In the genomic region with DNA sequence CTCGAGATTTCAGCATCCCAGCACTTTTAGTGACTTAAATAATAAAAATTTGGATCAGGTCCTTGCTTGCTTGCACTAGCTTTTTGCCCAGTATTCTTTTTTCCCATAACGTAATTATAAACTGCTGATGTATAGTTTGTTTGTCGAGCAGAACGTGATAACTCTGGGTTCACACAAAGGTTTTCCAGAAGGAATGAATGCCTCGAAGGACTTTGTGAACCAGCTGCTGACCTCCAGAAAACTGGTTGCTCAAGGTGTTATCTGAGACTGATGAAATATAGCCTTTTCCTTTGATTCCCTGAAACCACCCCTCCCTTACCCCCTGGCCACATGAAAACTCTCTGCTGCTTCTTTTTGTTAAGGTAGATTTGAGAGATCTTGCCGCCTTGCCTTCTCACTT, we compare ENCODE assay signal across 22 cellular contexts.
DNase-seq lines count a peak whose midpoint lies in the region; ATAC-seq, FAIRE-seq and TF ChIP-seq lines count a peak whose summit lies in the region.
"Had no signal": no experiment of that assay in that cellular context is flagged by ENCODE, and none has a peak within 500 bp of the region (broad histone marks: within the 10 kb centered on the region; RNA-seq: fewer than 3 reads in every experiment).

No MANE protein-coding gene starts in this region.

- H3K4me3 ChIP-seq in bronchial epithelial cell (ENCODE audit: low read depth, low read length), result no peak overlapping the region
- H3K4me3 ChIP-seq in keratinocyte (ENCODE audit: control insufficient read depth in 2 of 3, extremely low read depth in 1 of 3, insufficient read depth in 2 of 3, low read depth in 1 of 3, low read length in 3 of 3), result no peak overlapping the region
- H3K4me3 ChIP-seq: GM12878, SJCRH30 had no signal

- CTCF ChIA-PET in activated naive CD4-positive, alpha-beta T cell treated with anti-CD3 and anti-CD28 coated beads, Interleukin-2, amount 10 ng/mL, durations not matched to agents 7 days and 5 days (lab: Charles Lee), result no interaction called here

- no peak overlapping the region for H3K9ac ChIP-seq in keratinocyte (ENCODE audit: control insufficient read depth, extremely low read depth, insufficient read depth, low read length)

- no peaks in the 10 kb centered on the region for H3K4me1 Mint-ChIP-seq in activated naive CD4-positive, alpha-beta T cell treated with anti-CD3 and anti-CD28 coated beads, Interleukin-2, amount 50 U/mL, for 24 hours
- H3K4me1 Mint-ChIP-seq in activated naive CD4-positive, alpha-beta T cell treated with anti-CD3 and anti-CD28 coated beads, Interleukin-2, amount 10 ng/mL, durations not matched to agents 7 days and 5 days, result no peaks in the 10 kb centered on the region
- H3K4me1 Mint-ChIP-seq: CD4-positive, alpha-beta memory T cell; IgD-negative memory B cell had no signal

- no peaks in the 10 kb centered on the region for H3K27me3 Mint-ChIP-seq in activated naive CD4-positive, alpha-beta T cell treated with anti-CD3 and anti-CD28 coated beads, Interleukin-2, amount 50 U/mL, for 24 hours
- no peaks in the 10 kb centered on the region for H3K27me3 Mint-ChIP-seq in activated naive CD4-positive, alpha-beta T cell treated with anti-CD3 and anti-CD28 coated beads, Interleukin-2, amount 10 ng/mL, durations not matched to agents 7 days and 5 days
- H3K27me3 Mint-ChIP-seq: IgD-negative memory B cell had no signal

- H3K27ac Mint-ChIP-seq in activated naive CD4-positive, alpha-beta T cell treated with anti-CD3 and anti-CD28 coated beads, Interleukin-2, amount 50 U/mL, for 24 hours, result peak overlapping the region; percentile 66
- no peak overlapping the region for H3K27ac Mint-ChIP-seq in activated naive CD4-positive, alpha-beta T cell treated with anti-CD3 and anti-CD28 coated beads, Interleukin-2, amount 10 ng/mL, durations not matched to agents 7 days and 5 days
- H3K27ac Mint-ChIP-seq: CD4-positive, alpha-beta memory T cell; IgD-negative memory B cell had no signal

- no peaks in the 10 kb centered on the region for H3K4me1 ChIP-seq in keratinocyte (ENCODE audit: control insufficient read depth, extremely low read depth, insufficient read depth, low read length)
- H3K4me1 ChIP-seq: BE2C, SJCRH30 had no signal

- TF ChIP-seq CTCF in bronchial epithelial cell (IDR thresholded peaks at IDR 0.05; ENCODE audit: insufficient read depth, low read length, severe bottlenecking), result no peak
- no peak for TF ChIP-seq CTCF in keratinocyte (optimal IDR thresholded peaks at IDR 0.05 in 1 of 3, IDR thresholded peaks at IDR 0.05 in 1 of 3, conservative IDR thresholded peaks at IDR 0.05 in 1 of 3; ENCODE audit: extremely low read depth in 1 of 3, insufficient read depth in 2 of 3, low read length in 3 of 3)

- no peaks in the 10 kb centered on the region for H4K20me1 ChIP-seq in keratinocyte (ENCODE audit: control insufficient read depth, extremely low read depth, insufficient read depth, low read length)

- dilution Hi-C loops in keratinocyte (cut with MboI; ENCODE audit: extremely low pct_ligation_motif_present, low sequenced_read_pairs), result no loop called here

- FAIRE-seq in bronchial epithelial cell (lab: Jason Lieb, UNC), result no peak
- no peak for FAIRE-seq in keratinocyte (lab: Jason Lieb, UNC)
- FAIRE-seq: D721Med, GM12878, H54 had no signal

- no peak overlapping the region for H3K4me3 Mint-ChIP-seq in activated naive CD4-positive, alpha-beta T cell treated with anti-CD3 and anti-CD28 coated beads, Interleukin-2, amount 50 U/mL, for 24 hours
- H3K4me3 Mint-ChIP-seq in activated naive CD4-positive, alpha-beta T cell treated with anti-CD3 and anti-CD28 coated beads, Interleukin-2, amount 10 ng/mL, durations not matched to agents 7 days and 5 days, result no peak overlapping the region
- H3K4me3 Mint-ChIP-seq: CD4-positive, alpha-beta memory T cell; IgD-negative memory B cell had no signal

- no peaks in the 10 kb centered on the region for H3K9me1 ChIP-seq in keratinocyte (ENCODE audit: control insufficient read depth, extremely low read depth, insufficient read depth, low read length)

- peak overlapping the region; percentile 61 for H2AFZ ChIP-seq in keratinocyte (ENCODE audit: control insufficient read depth, low read length)

- DNase-seq in activated naive CD4-positive, alpha-beta T cell treated with anti-CD3 and anti-CD28 coated beads, Interleukin-2, amount 10 ng/mL, durations not matched to agents 7 days and 5 days, result no peak
- DNase-seq in bronchial epithelial cell (ENCODE audit: low read depth) (peak; percentile 64), keratinocyte (ENCODE audit: low read depth, low spot score) (no peak), H4 (ENCODE audit: low spot score) (no peak), caudate nucleus (lab: John Stamatoyannopoulos, UW) (no peak)
- DNase-seq in activated effector memory CD4-positive, alpha-beta T cell treated with anti-CD3 and anti-CD28 coated beads, Interleukin-2, amount 50 U/mL, for 16 hours, result no peak
- DNase-seq: BE2C; CD4-positive, alpha-beta memory T cell; DMS79 treated with DMSO at 0.1 percent for 48 hours; GDM1; Kasumi-1; NCI-H1105; NCI-H1694; NCI-H524; SJCRH30 had no signal

- no peaks in the 10 kb centered on the region for H3K36me3 Mint-ChIP-seq in activated naive CD4-positive, alpha-beta T cell treated with anti-CD3 and anti-CD28 coated beads, Interleukin-2, amount 50 U/mL, for 24 hours
- H3K36me3 Mint-ChIP-seq in activated naive CD4-positive, alpha-beta T cell treated with anti-CD3 and anti-CD28 coated beads, Interleukin-2, amount 10 ng/mL, durations not matched to agents 7 days and 5 days, result no peaks in the 10 kb centered on the region
- H3K36me3 Mint-ChIP-seq: CD4-positive, alpha-beta memory T cell; IgD-negative memory B cell had no signal

- H3K4me2 ChIP-seq in keratinocyte (ENCODE audit: control insufficient read depth, extremely low read depth, insufficient read depth, low read depth, low read length), result peak overlapping the region; percentile 20

- no peaks in the 10 kb centered on the region for H3K9me3 Mint-ChIP-seq in activated naive CD4-positive, alpha-beta T cell treated with anti-CD3 and anti-CD28 coated beads, Interleukin-2, amount 50 U/mL, for 24 hours
- H3K9me3 Mint-ChIP-seq in activated naive CD4-positive, alpha-beta T cell treated with anti-CD3 and anti-CD28 coated beads, Interleukin-2, amount 10 ng/mL, durations not matched to agents 7 days and 5 days, result no peaks in the 10 kb centered on the region
- H3K9me3 Mint-ChIP-seq: CD4-positive, alpha-beta memory T cell; IgD-negative memory B cell had no signal

- no peaks in the 10 kb centered on the region for H3K9me3 ChIP-seq in keratinocyte (ENCODE audit: control insufficient read depth, low read depth, low read length)
- H3K9me3 ChIP-seq: BE2C, SJCRH30 had no signal

- H3K27me3 ChIP-seq in bronchial epithelial cell (ENCODE audit: control insufficient read depth, insufficient read depth, low read length), result no peaks in the 10 kb centered on the region
- no peaks in the 10 kb centered on the region for H3K27me3 ChIP-seq in keratinocyte (ENCODE audit: control insufficient read depth, extremely low read depth, insufficient read depth, low read length)
- H3K27me3 ChIP-seq: BE2C, SJCRH30 had no signal

- no peaks in the 10 kb centered on the region for H3K36me3 ChIP-seq in bronchial epithelial cell (ENCODE audit: control insufficient read depth, insufficient read depth, low read length)
- H3K36me3 ChIP-seq in keratinocyte (ENCODE audit: control insufficient read depth in 2 of 2, extremely low read depth in 1 of 2, insufficient read depth in 2 of 2, low read length in 2 of 2), result no peaks in the 10 kb centered on the region
- H3K36me3 ChIP-seq: BE2C, SJCRH30 had no signal

- ATAC-seq in HG03442 (IDR thresholded peaks at IDR 0.05; ENCODE audit: unreplicated experiment), result no peak
- ATAC-seq: GM12878 had no signal

- H3K27ac ChIP-seq in keratinocyte (ENCODE audit: control insufficient read depth, insufficient read depth, low read length), result no peak overlapping the region
- H3K27ac ChIP-seq in caudate nucleus (ENCODE audit: low read depth, low read length), result no peak overlapping the region
- H3K27ac ChIP-seq: 22Rv1, SJCRH30 had no signal

- H3K79me2 ChIP-seq in keratinocyte (ENCODE audit: control insufficient read depth, insufficient read depth, low read length), result no peaks in the 10 kb centered on the region
